In the genomic region with DNA sequence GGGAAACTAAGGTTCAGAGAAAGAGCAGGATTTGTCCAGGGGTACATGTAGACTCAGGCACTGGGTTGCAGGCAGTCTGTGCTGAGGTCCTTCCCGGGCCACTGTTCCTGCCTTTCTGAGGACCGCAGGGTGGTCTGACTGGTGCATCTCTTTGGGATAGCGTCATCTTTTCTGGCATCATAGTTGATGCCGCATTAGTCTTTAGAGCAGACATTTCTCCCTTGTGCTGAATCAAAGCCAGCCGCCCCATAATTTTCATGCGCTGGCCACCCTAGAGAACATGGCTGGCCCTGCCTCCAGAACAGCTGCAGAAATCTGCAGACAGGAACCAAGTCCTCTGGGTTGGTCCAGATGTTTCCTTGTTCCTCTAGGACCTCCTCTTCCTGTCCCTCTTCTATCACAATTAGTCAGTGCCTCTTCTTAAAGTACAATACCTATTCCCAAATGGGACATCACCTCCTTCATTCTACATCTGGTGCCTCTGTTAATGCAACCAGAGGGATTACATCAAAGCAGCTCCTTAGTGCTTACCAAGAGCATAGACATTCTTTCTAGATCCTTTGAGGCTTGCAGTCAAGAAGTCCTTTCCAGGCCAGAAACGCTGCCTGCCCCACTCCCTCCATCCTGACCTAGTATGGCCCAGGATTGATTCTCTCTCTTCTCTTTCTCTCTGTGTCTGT, we compare ENCODE assay signal across 1 cellular context.
TF ChIP-seq lines count a peak whose summit lies in the region.

No MANE protein-coding gene starts in this region.

TF ChIP-seq in WTC11, 78 proteins besides CTCF, POLR2A, EP300 and RAD21 (continued from another document):
- TF ChIP-seq, protein P1, sequence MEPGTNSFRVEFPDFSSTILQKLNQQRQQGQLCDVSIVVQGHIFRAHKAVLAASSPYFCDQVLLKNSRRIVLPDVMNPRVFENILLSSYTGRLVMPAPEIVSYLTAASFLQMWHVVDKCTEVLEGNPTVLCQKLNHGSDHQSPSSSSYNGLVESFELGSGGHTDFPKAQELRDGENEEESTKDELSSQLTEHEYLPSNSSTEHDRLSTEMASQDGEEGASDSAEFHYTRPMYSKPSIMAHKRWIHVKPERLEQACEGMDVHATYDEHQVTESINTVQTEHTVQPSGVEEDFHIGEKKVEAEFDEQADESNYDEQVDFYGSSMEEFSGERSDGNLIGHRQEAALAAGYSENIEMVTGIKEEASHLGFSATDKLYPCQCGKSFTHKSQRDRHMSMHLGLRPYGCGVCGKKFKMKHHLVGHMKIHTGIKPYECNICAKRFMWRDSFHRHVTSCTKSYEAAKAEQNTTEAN (CRISPR knock-in tag; IDR thresholded peaks at IDR 0.05) = no peak
- TF ChIP-seq MYBL2 (CRISPR knock-in tag; IDR thresholded peaks at IDR 0.05) (no peak), FOXK1 (CRISPR knock-in tag; IDR thresholded peaks at IDR 0.05) (no peak), ZNF138 (CRISPR knock-in tag; conservative IDR thresholded peaks at IDR 0.05) (no peak), HMGA2 (CRISPR knock-in tag; IDR thresholded peaks at IDR 0.05) (no peak), RORB (CRISPR knock-in tag; IDR thresholded peaks at IDR 0.05) (no peak), NFE2L1 (CRISPR knock-in tag; IDR thresholded peaks at IDR 0.05) (no peak), RELA (CRISPR knock-in tag; IDR thresholded peaks at IDR 0.05; ENCODE audit: borderline replicate concordance) (no peak), TP53 (CRISPR knock-in tag; IDR thresholded peaks at IDR 0.05) (no peak)
- TF ChIP-seq, protein P2, sequence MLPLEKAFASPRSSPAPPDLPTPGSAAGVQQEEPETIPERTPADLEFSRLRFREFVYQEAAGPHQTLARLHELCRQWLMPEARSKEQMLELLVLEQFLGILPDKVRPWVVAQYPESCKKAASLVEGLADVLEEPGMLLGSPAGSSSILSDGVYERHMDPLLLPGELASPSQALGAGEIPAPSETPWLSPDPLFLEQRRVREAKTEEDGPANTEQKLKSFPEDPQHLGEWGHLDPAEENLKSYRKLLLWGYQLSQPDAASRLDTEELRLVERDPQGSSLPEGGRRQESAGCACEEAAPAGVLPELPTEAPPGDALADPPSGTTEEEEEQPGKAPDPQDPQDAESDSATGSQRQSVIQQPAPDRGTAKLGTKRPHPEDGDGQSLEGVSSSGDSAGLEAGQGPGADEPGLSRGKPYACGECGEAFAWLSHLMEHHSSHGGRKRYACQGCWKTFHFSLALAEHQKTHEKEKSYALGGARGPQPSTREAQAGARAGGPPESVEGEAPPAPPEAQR (CRISPR knock-in tag; IDR thresholded peaks at IDR 0.05) = no peak
